In the genomic region with DNA sequence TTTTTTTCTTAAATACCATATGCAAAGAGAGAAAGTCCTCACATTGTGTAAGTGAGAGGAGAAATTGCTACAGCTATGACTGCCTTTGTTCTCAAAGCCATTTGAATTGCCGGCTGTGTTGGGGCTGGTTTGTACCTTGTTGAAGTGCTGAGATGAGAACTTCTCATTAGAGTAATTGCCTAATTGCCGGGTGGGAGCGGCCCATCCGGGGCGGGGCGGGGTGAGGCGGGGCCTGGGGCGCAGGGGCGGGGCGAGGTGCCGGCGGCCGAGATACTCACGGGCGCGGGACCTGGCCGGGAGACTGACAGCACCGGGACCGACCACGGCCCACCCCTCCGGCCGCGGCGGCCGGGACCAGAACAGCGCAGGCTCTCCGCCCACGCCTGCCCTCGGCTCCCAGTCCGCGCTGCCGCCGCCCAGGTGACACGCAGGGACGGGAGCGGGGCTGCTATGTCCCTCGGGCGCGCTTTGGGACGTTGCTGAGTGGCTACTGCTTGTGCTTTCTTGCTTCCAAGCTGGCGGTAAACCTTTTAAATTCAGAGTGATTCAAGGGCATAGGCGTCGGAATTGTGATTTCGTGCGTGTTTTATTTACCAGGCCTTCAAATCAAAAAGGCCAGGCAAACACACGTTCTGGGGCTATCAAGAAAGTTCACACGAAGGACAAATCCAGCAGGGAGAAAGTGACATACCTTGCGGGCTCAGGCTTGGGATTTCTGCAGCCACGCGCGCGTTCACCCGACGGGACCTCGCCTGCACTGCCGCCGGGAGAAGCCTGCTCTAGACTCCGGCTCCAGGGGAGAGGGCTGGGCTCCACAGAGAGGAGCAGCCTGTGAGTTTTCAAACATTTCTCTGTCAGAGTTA, we compare ENCODE assay signal across 8 cellular contexts.
DNase-seq lines count a peak whose midpoint lies in the region; ATAC-seq and TF ChIP-seq lines count a peak whose summit lies in the region.

No MANE protein-coding gene starts in this region.

- H3K27ac ChIP-seq in 22Rv1 (peak overlapping the region; percentile 75), Peyer's patch (peak overlapping the region; percentile 64 to 89 (median 74)), parathyroid adenoma (peak overlapping the region; percentile 93)

- TF ChIP-seq CTCF in 22Rv1 (IDR thresholded peaks at IDR 0.05) (no peak), Peyer's patch (IDR thresholded peaks at IDR 0.05) (no peak), parathyroid adenoma (IDR thresholded peaks at IDR 0.05) (no peak), type B pancreatic cell (conservative IDR thresholded peaks at IDR 0.05) (no peak)

- H3K79me2 ChIP-seq in parathyroid adenoma, result peaks cover 17% of the 10 kb centered on the region

- no peaks in the 10 kb centered on the region for H3K27me3 Mint-ChIP-seq in type B pancreatic cell

- H3K36me3 ChIP-seq in Peyer's patch (no peaks in the 10 kb centered on the region), parathyroid adenoma (ENCODE audit: control insufficient read depth, insufficient read depth, low read length) (peaks cover 6% of the 10 kb centered on the region)

- peak; percentile 56 to 73 for TF ChIP-seq POLR2A in Peyer's patch (IDR thresholded peaks at IDR 0.05)

- H3K9me3 Mint-ChIP-seq in type B pancreatic cell, result no peaks in the 10 kb centered on the region

- H3K27ac Mint-ChIP-seq in type B pancreatic cell, result peak overlapping the region; percentile 90

- peak; percentile 66 for ATAC-seq in GM18861 (IDR thresholded peaks at IDR 0.05; ENCODE audit: unreplicated experiment)
- ATAC-seq in HG03432 (IDR thresholded peaks at IDR 0.05; ENCODE audit: unreplicated experiment), result peak; percentile 72

- peak overlapping the region; percentile 92 for H3K4me2 ChIP-seq in parathyroid adenoma (ENCODE audit: low read length)

- H3K4me1 ChIP-seq in Peyer's patch (peaks cover 0 to 38% (median 4%) of the 10 kb centered on the region in 4 donors), parathyroid adenoma (peaks cover 10% of the 10 kb centered on the region)

- peak overlapping the region; percentile 46 for H3K9ac ChIP-seq in parathyroid adenoma

- H3K9me3 ChIP-seq in Peyer's patch (no peaks in the 10 kb centered on the region), parathyroid adenoma (ENCODE audit: control insufficient read depth, low read length) (no peaks in the 10 kb centered on the region)

- H3K36me3 Mint-ChIP-seq in type B pancreatic cell, result peaks cover 17% of the 10 kb centered on the region

- peak overlapping the region; percentile 50 to 68 (median 56) for H3K4me3 ChIP-seq in Peyer's patch
- peak overlapping the region; percentile 99 for H3K4me3 ChIP-seq in parathyroid adenoma (ENCODE audit: low read depth, low read length)

- H2AFZ ChIP-seq in parathyroid adenoma, result no peak overlapping the region

- peak overlapping the region; percentile 89 for H3K4me3 Mint-ChIP-seq in type B pancreatic cell

- peaks cover 43% of the 10 kb centered on the region for H3K4me1 Mint-ChIP-seq in type B pancreatic cell (ENCODE audit: unreplicated experiment)

- DNase-seq in Peyer's patch (peak; percentile 47 to 93 (median 87)), germinal center (ENCODE audit: low spot score) (peak; percentile 85), type B pancreatic cell (ENCODE audit: extremely low spot score, unreplicated experiment) (no peak)
- peak; percentile 39 for DNase-seq in activated effector memory CD4-positive, alpha-beta T cell treated with Interleukin-2 at 50 U/mL for 16 hours

- H3K27me3 ChIP-seq in Peyer's patch, result no peaks in the 10 kb centered on the region
- H3K27me3 ChIP-seq in parathyroid adenoma (ENCODE audit: control insufficient read depth, insufficient read depth, low read length), result no peaks in the 10 kb centered on the region
